ENCODE assay signal across 8 cellular contexts in the genomic region with DNA sequence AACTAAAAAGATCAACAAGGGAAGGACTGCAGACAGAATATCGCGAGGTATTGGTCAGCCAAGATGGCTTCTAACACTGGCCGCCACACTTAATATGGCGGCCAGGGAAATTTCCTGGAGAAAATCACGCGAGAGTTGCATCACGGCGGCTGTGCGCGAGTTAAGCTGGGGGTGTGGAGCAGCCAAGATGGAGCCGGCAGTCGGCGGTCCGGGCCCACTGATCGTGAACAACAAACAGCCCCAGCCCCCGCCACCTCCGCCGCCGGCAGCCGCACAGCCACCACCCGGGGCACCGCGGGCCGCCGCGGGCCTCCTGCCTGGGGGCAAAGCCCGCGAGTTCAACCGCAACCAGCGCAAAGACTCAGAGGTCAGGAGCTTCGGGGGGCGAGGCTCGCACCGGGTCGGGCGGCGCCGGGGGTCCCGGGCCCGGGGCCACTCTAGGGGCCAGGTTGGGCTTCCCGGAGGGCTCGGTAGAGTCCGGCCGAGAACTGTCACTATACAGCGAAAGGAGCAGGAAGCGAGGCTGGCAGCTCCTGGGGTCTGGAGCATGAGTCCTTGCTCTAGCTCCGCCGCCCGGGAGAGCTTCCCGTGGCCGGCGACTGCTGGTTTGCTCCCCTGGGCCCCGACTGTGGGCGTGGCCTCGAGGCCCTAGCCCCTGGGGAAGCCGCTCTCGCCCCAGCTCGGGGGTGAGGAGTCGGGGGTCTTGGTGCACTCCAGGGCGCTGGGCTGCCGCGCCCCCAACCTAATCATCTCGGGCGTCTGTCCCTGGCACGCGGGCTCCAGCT. TPM values are rescaled to one million over a fixed set of nuclear protein-coding genes. Genes with fewer than 3 reads are reported as not detected.
DNase-seq lines count a peak whose midpoint lies in the region; ATAC-seq and TF ChIP-seq lines count a peak whose summit lies in the region.

A gene with protein sequence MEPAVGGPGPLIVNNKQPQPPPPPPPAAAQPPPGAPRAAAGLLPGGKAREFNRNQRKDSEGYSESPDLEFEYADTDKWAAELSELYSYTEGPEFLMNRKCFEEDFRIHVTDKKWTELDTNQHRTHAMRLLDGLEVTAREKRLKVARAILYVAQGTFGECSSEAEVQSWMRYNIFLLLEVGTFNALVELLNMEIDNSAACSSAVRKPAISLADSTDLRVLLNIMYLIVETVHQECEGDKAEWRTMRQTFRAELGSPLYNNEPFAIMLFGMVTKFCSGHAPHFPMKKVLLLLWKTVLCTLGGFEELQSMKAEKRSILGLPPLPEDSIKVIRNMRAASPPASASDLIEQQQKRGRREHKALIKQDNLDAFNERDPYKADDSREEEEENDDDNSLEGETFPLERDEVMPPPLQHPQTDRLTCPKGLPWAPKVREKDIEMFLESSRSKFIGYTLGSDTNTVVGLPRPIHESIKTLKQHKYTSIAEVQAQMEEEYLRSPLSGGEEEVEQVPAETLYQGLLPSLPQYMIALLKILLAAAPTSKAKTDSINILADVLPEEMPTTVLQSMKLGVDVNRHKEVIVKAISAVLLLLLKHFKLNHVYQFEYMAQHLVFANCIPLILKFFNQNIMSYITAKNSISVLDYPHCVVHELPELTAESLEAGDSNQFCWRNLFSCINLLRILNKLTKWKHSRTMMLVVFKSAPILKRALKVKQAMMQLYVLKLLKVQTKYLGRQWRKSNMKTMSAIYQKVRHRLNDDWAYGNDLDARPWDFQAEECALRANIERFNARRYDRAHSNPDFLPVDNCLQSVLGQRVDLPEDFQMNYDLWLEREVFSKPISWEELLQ (plus strand): TSS at position 174 of the 785 bp plus-strand sequence. CDS start 14 bp downstream, at position 188.

- H3K4me3 ChIP-seq in kidney epithelial cell (ENCODE audit: low read depth, low read length), result peak within 1 kb of the TSS; percentile 93

- peaks cover 5% of the 10 kb centered on the region for H3K36me3 ChIP-seq in kidney epithelial cell (ENCODE audit: control insufficient read depth, insufficient read depth, low read length)

- H3K27me3 ChIP-seq in kidney epithelial cell (ENCODE audit: control insufficient read depth, insufficient read depth, low read length), result no peaks in the 10 kb centered on the region

- peak; percentile 89 for ATAC-seq in GM19035 (IDR thresholded peaks at IDR 0.05; ENCODE audit: unreplicated experiment)
- peak; percentile 91 for ATAC-seq in HG03354 (IDR thresholded peaks at IDR 0.05; ENCODE audit: poor library complexity, severe bottlenecking, unreplicated experiment)

- peak; percentile 93 for DNase-seq in AG09319 (ENCODE audit: extremely low read depth, low read depth)
- DNase-seq in NCI-H460 (ENCODE audit: extremely low read depth, low read depth), result peak; percentile 92
- peak; percentile 86 for DNase-seq in activated CD4-positive, CD25-positive, alpha-beta regulatory T cell treated with anti-CD3 and anti-CD28 coated beads, Interleukin-2, amount 50 U/mL, for 72 hours
- DNase-seq in cerebellum (ENCODE audit: low spot score), result peak; percentile 91
- peak; percentile 93 for DNase-seq in kidney epithelial cell (ENCODE audit: low read depth)
- peak; percentile 83 to 89 for DNase-seq in stimulated activated CD4-positive, alpha-beta T cell treated with anti-CD3 and anti-CD28 coated beads, Interleukin-15, amount 100 ng/mL, for 48 hours (ENCODE audit: low read depth in 2 of 2)

- TF ChIP-seq CTCF in AG09319 (IDR thresholded peaks at IDR 0.05; ENCODE audit: low read depth, low read length) (no peak), kidney epithelial cell (IDR thresholded peaks at IDR 0.05; ENCODE audit: insufficient read depth, low read length, poor library complexity, severe bottlenecking) (no peak)

RNA-seq across cellular contexts. Expression of the gene that starts here (rescaled TPM):
- 20.8 and 22.5 TPM in 2 replicates for total RNA-seq in NCI-H460 (2014; rRNA removed; shearing (Covaris generic))
- polyA plus RNA-seq in NCI-H460 (2014; cell fraction: nucleus; rRNA removed), result 33.1 and 45.8 TPM in 2 replicates
- 112 TPM for total RNA-seq in cerebellum
- total RNA-seq in kidney epithelial cell, result 32.9 and 41.0 TPM in 2 replicates

Comparison
In these comparisons a context has a peak if more than half of its experiments do, and no peak if none do; other contexts are left out.
1. Peak in every context shown above with its lines: DNase-seq, ATAC-seq and H3K4me3 ChIP-seq.